In the genomic region with DNA sequence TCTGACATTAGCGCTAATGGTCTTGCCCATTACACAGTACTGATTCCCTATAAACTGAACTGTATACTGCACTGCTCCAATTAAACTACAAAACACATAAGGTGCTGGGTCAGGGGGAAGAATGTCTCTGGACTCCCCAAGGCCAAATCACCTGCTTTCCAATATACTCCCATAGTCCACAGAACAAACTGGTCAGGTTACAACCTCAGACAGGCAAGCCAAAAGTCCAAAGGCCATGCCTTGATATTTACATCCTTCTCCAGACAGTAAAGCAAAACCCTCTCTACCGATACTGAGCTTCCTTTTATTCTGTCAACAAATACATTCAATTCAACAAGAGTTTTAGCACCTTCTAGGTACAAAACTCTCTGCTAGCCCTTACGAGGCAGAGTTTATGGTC, we compare ENCODE assay signal across 19 cellular contexts. TPM values are rescaled to one million over a fixed set of nuclear protein-coding genes. Genes with fewer than 3 reads are reported as not detected.
"Had no signal": no experiment of that assay in that cellular context is flagged by ENCODE, and none has a peak within 500 bp of the region (broad histone marks: within the 10 kb centered on the region; RNA-seq: fewer than 3 reads in every experiment).

No MANE protein-coding gene starts in this region.

- H3K27ac Mint-ChIP-seq: activated B cell treated with CpG ODN at 0.5 μM for 24 hours; activated CD8-positive, alpha-beta T cell treated with anti-CD3 and anti-CD28 coated beads, Interleukin-2, amount 10 ng/mL, durations not matched to agents 7 days and 5 days; activated naive CD8-positive, alpha-beta T cell; activated T-cell treated with anti-CD3 and anti-CD28 coated beads, Interleukin-2, amount 50 U/mL, for 72 hours; naive thymus-derived CD8-positive, alpha-beta T cell; T-helper 17 cell had no signal

- H3K4me3 Mint-ChIP-seq: activated B cell treated with CpG ODN at 0.5 μM for 24 hours; activated CD8-positive, alpha-beta T cell treated with anti-CD3 and anti-CD28 coated beads, Interleukin-2, amount 10 ng/mL, durations not matched to agents 7 days and 5 days; activated naive CD8-positive, alpha-beta T cell; activated T-cell treated with anti-CD3 and anti-CD28 coated beads, Interleukin-2, amount 50 U/mL, for 72 hours; brain; central memory CD8-positive, alpha-beta T cell; naive thymus-derived CD8-positive, alpha-beta T cell; T-helper 17 cell had no signal

- H3K9me3 Mint-ChIP-seq: activated B cell treated with CpG ODN at 0.5 μM for 24 hours; activated T-cell treated with anti-CD3 and anti-CD28 coated beads, Interleukin-2, amount 50 U/mL, for 72 hours; brain; central memory CD8-positive, alpha-beta T cell; naive thymus-derived CD8-positive, alpha-beta T cell had no signal

- H3K27me3 Mint-ChIP-seq: activated naive CD8-positive, alpha-beta T cell; brain; central memory CD8-positive, alpha-beta T cell; naive thymus-derived CD8-positive, alpha-beta T cell; T-helper 17 cell had no signal

- H3K4me1 Mint-ChIP-seq: activated B cell treated with CpG ODN at 0.5 μM for 24 hours, brain had no signal

- DNase-seq: activated B cell treated with CpG ODN at 0.5 μM for 24 hours; activated CD4-positive, alpha-beta T cell treated with anti-CD3 and anti-CD28 coated beads for 48 hours; activated CD8-positive, alpha-beta memory T cell treated with anti-CD3 and anti-CD28 coated beads, Interleukin-2, amount 50 U/mL, for 4 hours; activated CD8-positive, alpha-beta T cell treated with anti-CD3 and anti-CD28 coated beads, Interleukin-2, amount 10 ng/mL, durations not matched to agents 7 days and 5 days; activated gamma-delta T cell treated with Interleukin-2 at 50 U/mL for 16 hours; activated T-cell treated with anti-CD3 and anti-CD28 coated beads, Interleukin-2, amount 50 U/mL, for 72 hours; amygdala; effector memory CD4-positive, alpha-beta T cell; foreskin melanocyte; head of caudate nucleus; naive thymus-derived CD8-positive, alpha-beta T cell; stimulated activated CD4-positive, alpha-beta T cell treated with anti-CD3 and anti-CD28 coated beads, Interleukin-4, amount 100 ng/mL, for 4 hours; stimulated activated CD8-positive, alpha-beta memory T cell treated with anti-CD3 and anti-CD28 coated beads, Interleukin-4, amount 100 ng/mL, for 48 hours; stimulated activated naive CD8-positive, alpha-beta T cell treated with anti-CD3 and anti-CD28 coated beads, Interleukin-15, Interleukin-2, amounts not matched to agents 100 U/mL and 50 U/mL, for 24 hours; T-helper 17 cell; upper lobe of right lung had no signal

- ATAC-seq: activated CD8-positive, alpha-beta T cell treated with anti-CD3 and anti-CD28 coated beads, Interleukin-2, amount 10 ng/mL, durations not matched to agents 7 days and 5 days; activated T-cell treated with anti-CD3 and anti-CD28 coated beads, Interleukin-2, amount 50 U/mL, for 72 hours; naive thymus-derived CD8-positive, alpha-beta T cell; stimulated activated naive CD8-positive, alpha-beta T cell treated with anti-CD3 and anti-CD28 coated beads, Interleukin-15, Interleukin-2, amounts not matched to agents 100 U/mL and 50 U/mL, for 24 hours; T-helper 17 cell; upper lobe of right lung had no signal

- H3K36me3 Mint-ChIP-seq: activated naive CD8-positive, alpha-beta T cell; brain; naive thymus-derived CD8-positive, alpha-beta T cell had no signal

RNA-seq across cellular contexts. Expression of gene ZNF541, which starts 8.9 kb away (rescaled TPM):
- total RNA-seq: activated B cell treated with CpG ODN at 0.5 μM for 24 hours had no signal
